Comparison of ENCODE assay signal across 10 cellular contexts in genomic region chr21:32524010-32524719, GRCh38.
DNase-seq lines count a peak whose midpoint lies in the region; ATAC-seq and TF ChIP-seq lines count a peak whose summit lies in the region.
"Had no signal": no experiment of that assay in that cellular context is flagged by ENCODE, and none has a peak within 500 bp of the region (broad histone marks: within the 10 kb centered on the region; RNA-seq: fewer than 3 reads in every experiment).

No MANE protein-coding gene starts in this region.

- H3K4me3 ChIP-seq in mammary epithelial cell (replicated peaks in 1 of 3; ENCODE audit: insufficient read depth in 1 of 3, low read depth in 2 of 3, low read length in 3 of 3) (no peak overlapping the region), kidney epithelial cell (ENCODE audit: low read depth, low read length) (no peak overlapping the region), thoracic aorta (no peak overlapping the region)
- H3K4me3 ChIP-seq: HAP-1 had no signal

- no peaks in the 10 kb centered on the region for H4K20me1 ChIP-seq in mammary epithelial cell (ENCODE audit: insufficient read depth, low read length)

- H3K27me3 ChIP-seq in mammary epithelial cell (ENCODE audit: insufficient read depth, low read length) (no peaks in the 10 kb centered on the region), kidney epithelial cell (ENCODE audit: control insufficient read depth, insufficient read depth, low read length) (no peaks in the 10 kb centered on the region), thoracic aorta (replicated peaks; ENCODE audit: insufficient read depth) (no peaks in the 10 kb centered on the region)

- dilution Hi-C loops in mammary epithelial cell (cut with HindIII; ENCODE audit: low sequenced_read_pairs), result loop anchor here (5.0 kb wide), 1 partner anchor 107 kb away; no protein-coding TSS in a partner anchor

- WGBS in mammary epithelial cell (ENCODE audit: low coverage, missing lambda C conversion rate), result 83% methylated on average over 8 of the region's 8 CpGs

- BruUV-seq in mammary epithelial cell (replicated peaks; lab: Mats Ljungman, UMichigan), result no TSS peak

- CTCF ChIA-PET in mammary epithelial cell (lab: Charles Lee; ENCODE audit: low non-redundant PET), result no interaction called here

- H3K79me2 ChIP-seq in mammary epithelial cell (ENCODE audit: insufficient read depth, low read length), result no peaks in the 10 kb centered on the region

- peak; percentile 88 for DNase-seq in HT1080 (ENCODE audit: low read depth)
- DNase-seq in mammary epithelial cell, result peak; percentile 38
- DNase-seq in kidney epithelial cell (ENCODE audit: low read depth), result peak; percentile 63
- DNase-seq in thoracic aorta (ENCODE audit: low spot score), result no peak
- no peak for DNase-seq in nucleus accumbens (lab: John Stamatoyannopoulos, UW)
- no peak for DNase-seq in GM19238 (ENCODE audit: insufficient read length, low spot score)
- DNase-seq in inferior parietal cortex (ENCODE audit: extremely low spot score), result no peak

- in situ Hi-C loops in mammary epithelial cell (cut with MboI; ENCODE audit: low sequenced_read_pairs in 2 of 2), result no loop called here

- H3K36me3 ChIP-seq in mammary epithelial cell (ENCODE audit: insufficient read depth, low read length) (no peaks in the 10 kb centered on the region), kidney epithelial cell (ENCODE audit: control insufficient read depth, insufficient read depth, low read length) (no peaks in the 10 kb centered on the region), thoracic aorta (no peaks in the 10 kb centered on the region)
- H3K36me3 ChIP-seq: HAP-1 had no signal

- no peak overlapping the region for H3K9ac ChIP-seq in mammary epithelial cell (ENCODE audit: insufficient read depth, low read length)

- H3K27ac ChIP-seq in mammary epithelial cell (ENCODE audit: insufficient read depth, low read depth, low read length) (no peak overlapping the region), thoracic aorta (peak overlapping the region; percentile 68 to 75)

- H3K4me1 ChIP-seq in mammary epithelial cell (ENCODE audit: insufficient read depth, low read length) (peaks cover 22% of the 10 kb centered on the region), thoracic aorta (ENCODE audit: control insufficient read depth in 1 of 2, low read depth in 2 of 2) (peaks cover 26 to 60% of the 10 kb centered on the region in 2 donors)

- H2AFZ ChIP-seq in mammary epithelial cell (ENCODE audit: low read depth, low read length), result peak overlapping the region; percentile 21

- TF ChIP-seq CTCF in mammary epithelial cell (conservative IDR thresholded peaks at IDR 0.05 in 1 of 2, IDR thresholded peaks at IDR 0.05 in 1 of 2; ENCODE audit: extremely low read depth in 1 of 2, insufficient read depth in 1 of 2, low read depth in 1 of 2, low read length in 2 of 2) (no peak), kidney epithelial cell (IDR thresholded peaks at IDR 0.05; ENCODE audit: insufficient read depth, low read length, poor library complexity, severe bottlenecking) (no peak), thoracic aorta (IDR thresholded peaks at IDR 0.05) (no peak)

- intact Hi-C loops in mammary epithelial cell (cut with micrococcal nuclease), result no loop called here

- ATAC-seq in thoracic aorta (ENCODE audit: insufficient number of reproducible peaks, low FRiP score, low read depth) (peak; percentile 67), HG03135 (IDR thresholded peaks at IDR 0.05; ENCODE audit: unreplicated experiment) (no peak)
- ATAC-seq: Panc1 had no signal

- H3K9me3 ChIP-seq in mammary epithelial cell (replicated peaks; ENCODE audit: insufficient read depth, low read length), result no peaks in the 10 kb centered on the region
- H3K9me3 ChIP-seq in thoracic aorta, result no peaks in the 10 kb centered on the region
- H3K9me3 ChIP-seq: HAP-1 had no signal

- no peak overlapping the region for H3K4me2 ChIP-seq in mammary epithelial cell (ENCODE audit: insufficient read depth, low read depth, low read length)

Comparison
In these comparisons a context has a peak if more than half of its experiments do, and no peak if none do; other contexts are left out.
1. DNase-seq: peak in HT1080 (single experiment), mammary epithelial cell (single experiment) and kidney epithelial cell (single experiment); none in thoracic aorta (single experiment), nucleus accumbens (0 of 56), GM19238 (single experiment) and inferior parietal cortex (single experiment).